In genomic region chr16:87550510-87550961, GRCh38 we compare ENCODE assay signal across 9 cellular contexts. TPM values are rescaled to one million over a fixed set of nuclear protein-coding genes. Genes with fewer than 3 reads are reported as not detected.
DNase-seq lines count a peak whose midpoint lies in the region; ATAC-seq, FAIRE-seq and TF ChIP-seq lines count a peak whose summit lies in the region.
"Had no signal": no experiment of that assay in that cellular context is flagged by ENCODE, and none has a peak within 500 bp of the region (broad histone marks: within the 10 kb centered on the region; RNA-seq: fewer than 3 reads in every experiment).

No MANE protein-coding gene starts in this region.

- H3K36me3 Mint-ChIP-seq in T-helper 2 cell treated with Interferon-gamma antibody and Interleukin-4, amounts not matched to agents 5 μg/mL and 100 μg/mL, for 36 hours (ENCODE audit: low read depth): no peaks in the 10 kb centered on the region

- H3K4me3 Mint-ChIP-seq in T-helper 2 cell treated with Interferon-gamma antibody and Interleukin-4, amounts not matched to agents 5 μg/mL and 100 μg/mL, for 36 hours: no peak overlapping the region

- no peak for ATAC-seq in HG03460 (IDR thresholded peaks at IDR 0.05; ENCODE audit: unreplicated experiment)

- DNase-seq in GM13977 (ENCODE audit: low spot score) (peak; percentile 83), astrocyte of the cerebellum (ENCODE audit: low read depth) (no peak), kidney (no peak), middle frontal gyrus (ENCODE audit: extremely low spot score, low spot score) (no peak), NCI-H2227 treated with DMSO at 0.1 percent for 48 hours (lab: John Stamatoyannopoulos, UW) (no peak)
- peak; percentile 39 for DNase-seq in T-helper 2 cell treated with Interferon-gamma antibody and Interleukin-4, amounts not matched to agents 5 μg/mL and 100 μg/mL, for 36 hours (ENCODE audit: low spot score)
- DNase-seq in stimulated activated CD8-positive, alpha-beta memory T cell treated with anti-CD3 and anti-CD28 coated beads, Interleukin-15, amount 100 ng/mL, for 1 hour (ENCODE audit: low read depth): peak; percentile 20

- H3K27ac ChIP-seq in kidney (ENCODE audit: low read depth in 2 of 2, low read length in 2 of 2): no peak overlapping the region

- peaks cover 5% of the 10 kb centered on the region for H3K9me3 Mint-ChIP-seq in T-helper 2 cell treated with Interferon-gamma antibody and Interleukin-4, amounts not matched to agents 5 μg/mL and 100 μg/mL, for 36 hours

- in situ Hi-C loops in GM13977 (cut with MboI; ENCODE audit: low pct_unique_long_range_greater_than_20kb, low sequenced_read_pairs, unreplicated experiment) (no loop called here), astrocyte of the cerebellum (cut with HindIII; ENCODE audit: low sequenced_read_pairs) (no loop called here)

- no peak for FAIRE-seq in kidney (lab: Jason Lieb, UNC)

- TF ChIP-seq CTCF in GM13977 (IDR thresholded peaks at IDR 0.05; ENCODE audit: extremely low read depth, insufficient read depth, missing control alignments) (peak; percentile 94), astrocyte of the cerebellum (IDR thresholded peaks at IDR 0.05; ENCODE audit: low read depth, low read length, missing control alignments) (peak; percentile 87), kidney (IDR thresholded peaks at IDR 0.05; ENCODE audit: borderline replicate concordance, extremely low read depth, insufficient read depth) (peak; percentile 73)

- no peak overlapping the region for H3K27ac Mint-ChIP-seq in T-helper 2 cell treated with Interferon-gamma antibody and Interleukin-4, amounts not matched to agents 5 μg/mL and 100 μg/mL, for 36 hours

- no peaks in the 10 kb centered on the region for H3K36me3 ChIP-seq in kidney (ENCODE audit: control insufficient read depth in 1 of 2, insufficient read depth in 2 of 2, low read length in 2 of 2)

- H3K4me1 Mint-ChIP-seq in T-helper 2 cell treated with Interferon-gamma antibody and Interleukin-4, amounts not matched to agents 5 μg/mL and 100 μg/mL, for 36 hours (ENCODE audit: low read depth): no peaks in the 10 kb centered on the region

- peaks cover 0 to 7% of the 10 kb centered on the region in 2 donors for H3K4me1 ChIP-seq in kidney (ENCODE audit: control insufficient read depth in 1 of 2, insufficient read depth in 1 of 2, low read depth in 1 of 2, low read length in 2 of 2)

- H3K9me3 ChIP-seq in kidney (ENCODE audit: control insufficient read depth in 1 of 2, low read length in 2 of 2): peaks cover 0 to 4% of the 10 kb centered on the region in 2 donors

- no peak overlapping the region for H3K9ac ChIP-seq in kidney (ENCODE audit: low read length in 2 of 2)

- intact Hi-C loops in kidney (cut with DNase I): no loop called here

- H3K4me3 ChIP-seq in astrocyte of the cerebellum (ENCODE audit: low read depth, low read length) (no peak overlapping the region), kidney (ENCODE audit: low read length in 2 of 2) (no peak overlapping the region)

- peaks cover 3% of the 10 kb centered on the region for H3K27me3 Mint-ChIP-seq in T-helper 2 cell treated with Interferon-gamma antibody and Interleukin-4, amounts not matched to agents 5 μg/mL and 100 μg/mL, for 36 hours (ENCODE audit: low read depth)

RNA-seq across cellular contexts. Expression of gene JPH3, which starts 51.8 kb away (rescaled TPM):
- total RNA-seq in kidney: 0.69 TPM
- not detected for polyA plus RNA-seq in kidney (ENCODE audit: insufficient read depth, low read depth, low replicate concordance)
- total RNA-seq: RPMI7951 had no signal

RNA-seq across cellular contexts. Expression of gene ZCCHC14, which starts 57.7 kb away (rescaled TPM):
- total RNA-seq in kidney: 32.8 TPM
- 6.4 TPM for polyA plus RNA-seq in kidney (ENCODE audit: insufficient read depth, low read depth, low replicate concordance)

Comparison
In these comparisons a context has a peak if more than half of its experiments do, and no peak if none do; other contexts are left out.
1. DNase-seq: peak in GM13977 (single experiment), T-helper 2 cell treated with Interferon-gamma antibody and Interleukin-4, amounts not matched to agents 5 μg/mL and 100 μg/mL, for 36 hours (single experiment) and stimulated activated CD8-positive, alpha-beta memory T cell treated with anti-CD3 and anti-CD28 coated beads, Interleukin-15, amount 100 ng/mL, for 1 hour (single experiment); none in astrocyte of the cerebellum (single experiment), kidney (single experiment), middle frontal gyrus (single experiment) and NCI-H2227 treated with DMSO at 0.1 percent for 48 hours (single experiment).
2. Peak in every context shown above with its lines, with median percentiles within 50 percentile points of each other: CTCF ChIP-seq.